8 cellular contexts compared by ENCODE assay signal in genomic region chr5:104347119-104347708, GRCh38.
A peak's percentile ranks its signal among the peaks of the same experiment; 100 is the strongest.
DNase-seq lines count a peak whose midpoint lies in the region; ATAC-seq and TF ChIP-seq lines count a peak whose summit lies in the region.
"Had no signal": no experiment of that assay in that cellular context is flagged by ENCODE, and none has a peak within 500 bp of the region (broad histone marks: within the 10 kb centered on the region; RNA-seq: fewer than 3 reads in every experiment).

No MANE protein-coding gene starts in this region.

- H3K4me2 ChIP-seq in GM23248 (ENCODE audit: unreplicated experiment): no peak overlapping the region
- no peak overlapping the region for H3K4me2 ChIP-seq in osteoblast (ENCODE audit: insufficient read depth, low read length)

- H3K4me1 ChIP-seq in GM23248 (ENCODE audit: insufficient read depth): no peaks in the 10 kb centered on the region
- peaks cover 14% of the 10 kb centered on the region for H3K4me1 ChIP-seq in osteoblast (ENCODE audit: insufficient read depth, low read length)

- no peak for ATAC-seq in HG03108 (IDR thresholded peaks at IDR 0.05; ENCODE audit: unreplicated experiment)

- no peaks in the 10 kb centered on the region for H3F3A ChIP-seq in GM23248 (ENCODE audit: insufficient read depth)

- in situ Hi-C loops in GM23248 (cut with MboI): no loop called here

- no peaks in the 10 kb centered on the region for H4K20me1 ChIP-seq in GM23248 (ENCODE audit: insufficient read depth)
- no peaks in the 10 kb centered on the region for H4K20me1 ChIP-seq in osteoblast (ENCODE audit: insufficient read depth, low read length)

- H3K4me3 ChIP-seq in GM23248: no peak overlapping the region
- no peak overlapping the region for H3K4me3 ChIP-seq in osteoblast (ENCODE audit: insufficient read depth, low read length)

- H3K79me2 ChIP-seq in GM23248 (ENCODE audit: insufficient read depth): no peaks in the 10 kb centered on the region
- no peaks in the 10 kb centered on the region for H3K79me2 ChIP-seq in osteoblast (ENCODE audit: insufficient read depth, low read length)

- WGBS in GM23248 (ENCODE audit: low coverage in 1 of 2, low lambda C conversion rate in 2 of 2, missing lambda C conversion rate in 2 of 2), 2 experiments: 0 to 5% methylated on average over 1 of the region's 1 CpG

- H3K9me2 ChIP-seq in GM23248 (ENCODE audit: insufficient read depth): no peaks in the 10 kb centered on the region

- H2AFZ ChIP-seq in GM23248 (no peak overlapping the region), osteoblast (ENCODE audit: low read length) (no peak overlapping the region)

- H3K27me3 ChIP-seq in GM23248 (replicated peaks; ENCODE audit: insufficient read depth) (no peaks in the 10 kb centered on the region), osteoblast (ENCODE audit: insufficient read depth, low read length) (no peaks in the 10 kb centered on the region)

- peak; percentile 3 for DNase-seq in GM23248
- DNase-seq in NCI-H524 treated with DMSO at 0.1 percent for 48 hours (lab: John Stamatoyannopoulos, UW): peak; percentile 38
- peak; percentile 70 for DNase-seq in dedifferentiated amniotic fluid mesenchymal stem cell (ENCODE audit: extremely low spot score)
- no peak for DNase-seq in osteoblast (ENCODE audit: insufficient read length, low spot score, missing footprints)
- no peak for DNase-seq in amygdala (lab: John Stamatoyannopoulos, UW)
- no peak for DNase-seq in mesenteric fat pad (ENCODE audit: low spot score)
- DNase-seq: activated CD8-positive, alpha-beta memory T cell treated with anti-CD3 and anti-CD28 coated beads, Interleukin-2, amount 50 U/mL, for 48 hours had no signal

- no peak overlapping the region for H3K9ac ChIP-seq in GM23248

- H3K27ac ChIP-seq in GM23248 (no peak overlapping the region), osteoblast (ENCODE audit: low read depth, low read length) (no peak overlapping the region)

- TF ChIP-seq CTCF in osteoblast (IDR thresholded peaks at IDR 0.05; ENCODE audit: extremely low read depth, low read depth, low read length): peak; percentile 47

- H3K9me3 ChIP-seq in GM23248 (ENCODE audit: low read depth) (no peaks in the 10 kb centered on the region), osteoblast (ENCODE audit: low read depth, low read length) (no peaks in the 10 kb centered on the region)

- H3K36me3 ChIP-seq in GM23248 (ENCODE audit: low read depth) (no peaks in the 10 kb centered on the region), osteoblast (ENCODE audit: insufficient read depth, low read length) (no peaks in the 10 kb centered on the region)

Comparison
In these comparisons a context has a peak if more than half of its experiments do, and no peak if none do; other contexts are left out.
1. DNase-seq: peak in GM23248 (single experiment), NCI-H524 treated with DMSO at 0.1 percent for 48 hours (single experiment) and dedifferentiated amniotic fluid mesenchymal stem cell (single experiment); none in osteoblast (single experiment), amygdala (0 of 56) and mesenteric fat pad (single experiment).